Comparison of ENCODE assay signal across 8 cellular contexts in genomic region chr1:234962340-234962989, GRCh38.
DNase-seq lines count a peak whose midpoint lies in the region; ATAC-seq and TF ChIP-seq lines count a peak whose summit lies in the region.

No MANE protein-coding gene starts in this region.

- H2AFZ ChIP-seq in SU-DHL-6 (ENCODE audit: low read depth, low read length, severe bottlenecking) = peak overlapping the region; percentile 10

- DNase-seq in Caki2 (ENCODE audit: low read depth) = peak; percentile 95
- DNase-seq in epithelial cell of esophagus (ENCODE audit: low read depth) = peak; percentile 53
- DNase-seq in non-pigmented ciliary epithelial cell (ENCODE audit: low read depth) = peak; percentile 99
- DNase-seq in NCI-H524 treated with DMSO at 0.1 percent for 48 hours (lab: John Stamatoyannopoulos, UW) = no peak
- no peak for DNase-seq in iPS-NIHi11 (ENCODE audit: low spot score)

- H3K9me3 ChIP-seq in SU-DHL-6 (ENCODE audit: insufficient read depth, low read length) = no peaks in the 10 kb centered on the region

- H4K20me1 ChIP-seq in SU-DHL-6 (ENCODE audit: low read depth, low read length) = no peaks in the 10 kb centered on the region

- no peaks in the 10 kb centered on the region for H3K79me2 ChIP-seq in SU-DHL-6 (ENCODE audit: insufficient read depth, low read length)

- peak overlapping the region; percentile 97 for H3K27ac ChIP-seq in SU-DHL-6 (ENCODE audit: low read depth, low read length)

- peak; percentile 62 for ATAC-seq in GM19351 (IDR thresholded peaks at IDR 0.05; ENCODE audit: unreplicated experiment)
- peak; percentile 57 for ATAC-seq in HG03432 (IDR thresholded peaks at IDR 0.05; ENCODE audit: unreplicated experiment)

- H3K9me2 ChIP-seq in SU-DHL-6 (replicated peaks; ENCODE audit: insufficient read depth, low read length) = no peaks in the 10 kb centered on the region

- in situ Hi-C loops in Caki2 (cut with HindIII; ENCODE audit: low pct_unique_long_range_greater_than_20kb, low sequenced_read_pairs) = loop anchor here (25.0 kb wide), 2 partner anchors 250 to 350 kb away; partner anchors contain the start of gene IRF2BP2

- peaks cover 34% of the 10 kb centered on the region for H3F3A ChIP-seq in SU-DHL-6 (ENCODE audit: insufficient read depth)

- peak overlapping the region; percentile 77 for H3K4me2 ChIP-seq in SU-DHL-6 (ENCODE audit: low read depth, low read length, poor library complexity, severe bottlenecking)

- peak overlapping the region; percentile 58 for H3K9ac ChIP-seq in SU-DHL-6 (ENCODE audit: low read length)

- TF ChIP-seq CTCF in SU-DHL-6 (IDR thresholded peaks at IDR 0.05; ENCODE audit: insufficient read depth, low read length, poor library complexity, severe bottlenecking) (no peak), epithelial cell of esophagus (IDR thresholded peaks at IDR 0.05; ENCODE audit: insufficient read depth, low read depth, low read length, missing control alignments) (no peak)

- H3K27me3 ChIP-seq in SU-DHL-6 (ENCODE audit: low read length) = no peaks in the 10 kb centered on the region

- H3K4me3 ChIP-seq in SU-DHL-6 (ENCODE audit: insufficient read depth, low read length, poor library complexity, severe bottlenecking) (peak overlapping the region; percentile 5), epithelial cell of esophagus (ENCODE audit: low read length) (no peak overlapping the region)

- H3K36me3 ChIP-seq in SU-DHL-6 (ENCODE audit: low read length) = no peaks in the 10 kb centered on the region

Comparison
In these comparisons a context has a peak if more than half of its experiments do, and no peak if none do; other contexts are left out.
1. DNase-seq: peak in Caki2 (single experiment), epithelial cell of esophagus (single experiment) and non-pigmented ciliary epithelial cell (single experiment); none in NCI-H524 treated with DMSO at 0.1 percent for 48 hours (single experiment) and iPS-NIHi11 (single experiment).